In genomic region chr5:42836070-42836769, GRCh38 we compare ENCODE assay signal across 27 cellular contexts. TPM values are rescaled to one million over a fixed set of nuclear protein-coding genes. Genes with fewer than 3 reads are reported as not detected.
"Had no signal": no experiment of that assay in that cellular context is flagged by ENCODE, and none has a peak within 500 bp of the region (broad histone marks: within the 10 kb centered on the region; RNA-seq: fewer than 3 reads in every experiment).

No MANE protein-coding gene starts in this region.

- H3K27ac Mint-ChIP-seq: activated CD4-positive, alpha-beta memory T cell treated with anti-CD3 and anti-CD28 coated beads for 36 hours; activated naive CD8-positive, alpha-beta T cell treated with anti-CD3 and anti-CD28 coated beads, Interleukin-2, amount 10 ng/mL, durations not matched to agents 7 days and 5 days; T-helper 17 cell; WTC11 had no signal

- DNase-seq: activated CD4-positive, alpha-beta memory T cell treated with anti-CD3 and anti-CD28 coated beads for 36 hours; activated CD4-positive, alpha-beta T cell treated with anti-CD3 and anti-CD28 coated beads for 48 hours; activated CD4-positive, CD25-positive, alpha-beta regulatory T cell treated with anti-CD3 and anti-CD28 coated beads, Interleukin-2, amount 50 U/mL, for 72 hours; activated CD8-positive, alpha-beta memory T cell treated with anti-CD3 and anti-CD28 coated beads for 24 hours; activated effector memory CD4-positive, alpha-beta T cell treated with anti-CD3 and anti-CD28 coated beads, Interleukin-2, amount 50 U/mL, for 16 hours; activated naive CD4-positive, alpha-beta T cell treated with anti-CD3 and anti-CD28 coated beads, Interleukin-2, amount 50 U/mL, for 16 hours; activated naive CD8-positive, alpha-beta T cell treated with anti-CD3 and anti-CD28 coated beads, Interleukin-2, amount 10 ng/mL, durations not matched to agents 7 days and 5 days; activated T-cell treated with anti-CD3 and anti-CD28 coated beads, Interleukin-2, amount 50 U/mL, for 4 hours; adrenal gland; anterior cingulate cortex; MG63; MV-4-11; NCI-H1092 treated with DMSO at 0.1 percent for 48 hours; NCI-H1417 treated with DMSO at 0.1 percent for 48 hours; NCI-H1694 treated with DMSO at 0.1 percent for 48 hours; NCI-H2029 treated with DMSO at 0.1 percent for 48 hours; NCI-H345; NCI-H510A; NCI-H526 treated with DMSO at 0.1 percent for 48 hours; NCI-H82; Peyer's patch; SHP77 treated with DMSO at 0.1 percent for 48 hours; T-helper 17 cell; T-helper 9 cell had no signal

- H3K4me1 Mint-ChIP-seq: activated naive CD8-positive, alpha-beta T cell treated with anti-CD3 and anti-CD28 coated beads, Interleukin-2, amount 10 ng/mL, durations not matched to agents 7 days and 5 days; T-helper 17 cell; WTC11 had no signal

- H3K36me3 ChIP-seq: adrenal gland, MG63, Peyer's patch had no signal

- H3K36me3 Mint-ChIP-seq: activated CD4-positive, alpha-beta memory T cell treated with anti-CD3 and anti-CD28 coated beads for 36 hours; activated naive CD8-positive, alpha-beta T cell treated with anti-CD3 and anti-CD28 coated beads, Interleukin-2, amount 10 ng/mL, durations not matched to agents 7 days and 5 days; WTC11 had no signal

- H3K27me3 Mint-ChIP-seq: activated CD4-positive, alpha-beta memory T cell treated with anti-CD3 and anti-CD28 coated beads for 36 hours had no signal

- H3K27ac ChIP-seq: KMS-11, Peyer's patch, RWPE1 had no signal

- H3K4me3 Mint-ChIP-seq: activated CD4-positive, alpha-beta memory T cell treated with anti-CD3 and anti-CD28 coated beads for 36 hours; activated naive CD8-positive, alpha-beta T cell treated with anti-CD3 and anti-CD28 coated beads, Interleukin-2, amount 10 ng/mL, durations not matched to agents 7 days and 5 days; activated T-cell treated with anti-CD3 and anti-CD28 coated beads, Interleukin-2, amount 50 U/mL, for 4 hours; T-helper 17 cell; WTC11 had no signal

- ATAC-seq: activated T-cell treated with anti-CD3 and anti-CD28 coated beads, Interleukin-2, amount 50 U/mL, for 4 hours; T-helper 17 cell; WTC11 had no signal

- H3K27me3 ChIP-seq: adrenal gland, MG63, Peyer's patch had no signal

- H3K4me3 ChIP-seq: adrenal gland, MG63, Peyer's patch had no signal

- H3K4me1 ChIP-seq: Peyer's patch had no signal

- H3K9me3 Mint-ChIP-seq: activated T-cell treated with anti-CD3 and anti-CD28 coated beads, Interleukin-2, amount 50 U/mL, for 4 hours had no signal

- H3K9me3 ChIP-seq: adrenal gland, MG63, Peyer's patch had no signal

RNA-seq across cellular contexts. Expression of gene SELENOP, which starts 24.5 kb away (rescaled TPM):
- total RNA-seq: activated CD4-positive, alpha-beta memory T cell treated with anti-CD3 and anti-CD28 coated beads for 36 hours had no signal
